ENCODE assay signal across 8 cellular contexts in the genomic region with DNA sequence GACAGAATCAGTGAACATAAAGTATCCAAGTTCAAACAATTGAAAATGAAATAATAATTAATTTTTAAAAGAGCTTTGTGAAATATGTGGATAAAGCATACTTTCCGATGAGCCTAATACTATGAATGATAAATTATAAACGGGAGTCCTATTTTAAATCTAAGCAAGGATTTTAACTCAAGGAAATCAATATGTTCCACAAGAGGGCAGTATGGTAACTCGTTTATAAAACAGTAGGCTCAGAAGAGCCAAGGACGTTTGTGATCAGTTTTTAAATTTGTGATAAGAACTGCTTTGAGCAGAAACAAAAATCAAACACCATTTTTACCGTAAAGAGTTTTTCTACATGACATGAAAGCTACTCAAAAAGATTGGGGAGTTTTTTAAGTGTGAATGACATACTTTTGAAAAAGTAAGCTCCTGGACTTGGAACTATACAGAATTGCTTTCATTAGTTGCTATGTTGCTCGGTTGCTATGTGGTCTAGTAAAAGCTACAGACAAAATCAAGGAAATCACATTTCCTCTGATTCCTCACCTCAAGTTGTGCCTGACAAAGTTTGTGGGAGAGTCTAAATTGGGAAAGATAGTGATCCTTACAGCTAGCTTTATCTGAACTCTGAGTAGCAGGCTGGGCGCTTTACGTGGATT. TPM values are rescaled to one million over a fixed set of nuclear protein-coding genes. Genes with fewer than 3 reads are reported as not detected.
DNase-seq lines count a peak whose midpoint lies in the region; ATAC-seq and TF ChIP-seq lines count a peak whose summit lies in the region.

No MANE protein-coding gene starts in this region.

- H3K4me3 ChIP-seq in BE2C (ENCODE audit: low read depth, low read length) (no peak overlapping the region), PC-9 (no peak overlapping the region), esophagus muscularis mucosa (no peak overlapping the region)

- H3K9me3 ChIP-seq in BE2C, result no peaks in the 10 kb centered on the region
- no peaks in the 10 kb centered on the region for H3K9me3 ChIP-seq in PC-9 (ENCODE audit: insufficient read depth, low read depth)
- no peaks in the 10 kb centered on the region for H3K9me3 ChIP-seq in esophagus muscularis mucosa

- no peaks in the 10 kb centered on the region for H3K79me2 ChIP-seq in PC-9 (ENCODE audit: low read depth)

- TF ChIP-seq EP300 in esophagus muscularis mucosa (IDR thresholded peaks at IDR 0.05), result no peak

- no peak overlapping the region for H3K4me2 ChIP-seq in PC-9

- no peak for TF ChIP-seq POLR2A in esophagus muscularis mucosa (IDR thresholded peaks at IDR 0.05; ENCODE audit: low read depth)

- no peaks in the 10 kb centered on the region for H3K4me1 ChIP-seq in BE2C
- no peaks in the 10 kb centered on the region for H3K4me1 ChIP-seq in PC-9 (replicated peaks; ENCODE audit: insufficient read depth)
- H3K4me1 ChIP-seq in esophagus muscularis mucosa, result no peaks in the 10 kb centered on the region

- no peak for ATAC-seq in HG03354 (IDR thresholded peaks at IDR 0.05; ENCODE audit: poor library complexity, severe bottlenecking, unreplicated experiment)
- no peak for ATAC-seq in HG02884 (IDR thresholded peaks at IDR 0.05; ENCODE audit: unreplicated experiment)

- no peak overlapping the region for H2AFZ ChIP-seq in PC-9

- no peaks in the 10 kb centered on the region for H3K36me3 ChIP-seq in BE2C
- no peaks in the 10 kb centered on the region for H3K36me3 ChIP-seq in PC-9 (ENCODE audit: low read depth)
- H3K36me3 ChIP-seq in esophagus muscularis mucosa, result no peaks in the 10 kb centered on the region

- intact Hi-C loops in PC-9 (cut with micrococcal nuclease; ENCODE audit: unreplicated experiment), result loop anchor here (1.0 to 2.0 kb wide), 3 partner anchors 68 to 177 kb away; no protein-coding TSS in a partner anchor
- intact Hi-C loops in esophagus muscularis mucosa (cut with DNase I), result loop anchor here (2.0 to 10.0 kb wide), 2 partner anchors 161 to 177 kb away; no protein-coding TSS in a partner anchor

- WGBS in esophagus muscularis mucosa, result 23% methylated on average over 8 of the region's 8 CpGs

- no peaks in the 10 kb centered on the region for H4K20me1 ChIP-seq in PC-9 (ENCODE audit: insufficient read depth)

- CTCF ChIA-PET in PC-9 (lab: Charles Lee), result interaction anchor here (0.6 to 1.8 kb wide), 9 partner anchors 27 to 174 kb away, joined by 3 to 11 read pairs (median 3); no protein-coding TSS in a partner anchor

- POLR2A ChIA-PET in PC-9 (lab: Charles Lee; ENCODE audit: unreplicated experiment), result interaction anchor here (0.6 kb wide), 1 partner anchor 143 kb away, joined by 4 read pairs; no protein-coding TSS in a partner anchor

- no peaks in the 10 kb centered on the region for H3K9me2 ChIP-seq in PC-9 (ENCODE audit: insufficient read depth)

- TF ChIP-seq CTCF in BE2C (IDR thresholded peaks at IDR 0.05; ENCODE audit: low read depth, low read length), result peak; percentile 29; the same call in 1 of the 2 replicates
- peak; percentile 78 for TF ChIP-seq CTCF in PC-9 (conservative IDR thresholded peaks at IDR 0.05)
- peak; percentile 48 to 64 (median 50) for TF ChIP-seq CTCF in esophagus muscularis mucosa (IDR thresholded peaks at IDR 0.05)

- H3K27ac ChIP-seq in PC-9, result no peak overlapping the region
- H3K27ac ChIP-seq in esophagus muscularis mucosa (replicated peaks in 1 of 4), result no peak overlapping the region

- DNase-seq in BE2C, result no peak
- DNase-seq in HCEC 1CT, result peak; percentile 40
- peak in 1 of 2 experiments; percentile 49 for DNase-seq in PC-9
- no peak for DNase-seq in esophagus muscularis mucosa (ENCODE audit: extremely low spot score)
- DNase-seq in non-pigmented ciliary epithelial cell (ENCODE audit: low read depth), result peak; percentile 10
- DNase-seq in SKM-1 treated with dmso at 0.1 percent for 144 hours (lab: John Stamatoyannopoulos, UW; ENCODE audit: unreplicated experiment), result no peak

- H3K27me3 ChIP-seq in BE2C (no peaks in the 10 kb centered on the region; the same call in 1 of the 2 replicates), PC-9 (ENCODE audit: insufficient read depth, low read depth) (no peaks in the 10 kb centered on the region), esophagus muscularis mucosa (peaks cover 0 to 25% (median 0%) of the 10 kb centered on the region in 4 donors)

- no peaks in the 10 kb centered on the region for H3F3A ChIP-seq in PC-9 (ENCODE audit: insufficient read depth, low read depth)

- no TSS peak for BruUV-seq in PC-9 (replicated peaks; lab: Mats Ljungman, UMichigan)

RNA-seq across cellular contexts. Expression of a gene that starts 11.8 kb away (rescaled TPM):
- polyA plus RNA-seq in BE2C (2012; ENCODE audit: insufficient read depth, insufficient read length, low read depth), result not detected
- total RNA-seq in PC-9 (2021) (0.50 and 0.61 TPM in 2 replicates), esophagus muscularis mucosa (not detected)

Comparison
In these comparisons a context has a peak if more than half of its experiments do, and no peak if none do; other contexts are left out.
1. DNase-seq: peak in HCEC 1CT (single experiment) and non-pigmented ciliary epithelial cell (single experiment); none in BE2C (single experiment), esophagus muscularis mucosa (single experiment) and SKM-1 treated with dmso at 0.1 percent for 144 hours (single experiment).
2. Peak in every context shown above with its lines, with median percentiles within 50 percentile points of each other: CTCF ChIP-seq.